ENCODE assay signal across 22 cellular contexts in the genomic region with DNA sequence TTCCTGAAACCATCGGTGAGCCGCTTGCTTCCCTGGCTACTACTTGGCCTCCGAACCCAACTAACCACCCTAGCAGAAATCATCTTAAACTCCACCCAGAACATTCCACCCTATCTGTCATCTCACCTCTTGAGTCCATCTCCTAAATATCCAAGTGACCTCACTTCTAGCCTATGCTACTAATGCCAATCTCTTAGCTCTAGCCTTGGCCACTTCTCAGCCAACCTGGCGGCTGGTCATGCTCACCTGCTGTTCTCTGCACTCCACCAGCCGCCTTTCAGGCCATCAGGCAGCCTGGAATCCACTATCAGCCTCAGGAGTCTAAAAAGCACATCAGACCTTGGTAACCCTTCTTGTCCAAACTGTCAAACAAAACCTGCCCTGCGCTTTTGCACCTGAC. TPM values are rescaled to one million over a fixed set of nuclear protein-coding genes. Genes with fewer than 3 reads are reported as not detected.
DNase-seq lines count a peak whose midpoint lies in the region; ATAC-seq, FAIRE-seq and TF ChIP-seq lines count a peak whose summit lies in the region.
"Had no signal": no experiment of that assay in that cellular context is flagged by ENCODE, and none has a peak within 500 bp of the region (broad histone marks: within the 10 kb centered on the region; RNA-seq: fewer than 3 reads in every experiment).

No MANE protein-coding gene starts in this region.

- no peak overlapping the region for H3K4me2 ChIP-seq in mammary epithelial cell (ENCODE audit: insufficient read depth, low read depth, low read length)
- H3K4me2 ChIP-seq: hepatocyte, neural progenitor cell had no signal

- H3K4me1 Mint-ChIP-seq in MCF 10A (ENCODE audit: insufficient read depth, unreplicated experiment) = peaks cover 12% of the 10 kb centered on the region
- peaks cover 54% of the 10 kb centered on the region for H3K4me1 Mint-ChIP-seq in activated CD4-positive, alpha-beta memory T cell treated with anti-CD3 and anti-CD28 coated beads for 36 hours (ENCODE audit: low read depth)
- H3K4me1 Mint-ChIP-seq in stimulated activated naive CD8-positive, alpha-beta T cell treated with anti-CD3 and anti-CD28 coated beads, Interleukin-15, amount 100 ng/mL, for 72 hours = peaks cover 55% of the 10 kb centered on the region

- H3K9me3 Mint-ChIP-seq in MCF 10A (ENCODE audit: unreplicated experiment) = no peaks in the 10 kb centered on the region
- H3K9me3 Mint-ChIP-seq in activated CD4-positive, alpha-beta memory T cell treated with anti-CD3 and anti-CD28 coated beads for 36 hours = no peaks in the 10 kb centered on the region
- no peaks in the 10 kb centered on the region for H3K9me3 Mint-ChIP-seq in stimulated activated naive CD8-positive, alpha-beta T cell treated with anti-CD3 and anti-CD28 coated beads, Interleukin-15, amount 100 ng/mL, for 72 hours
- H3K9me3 Mint-ChIP-seq: neural progenitor cell had no signal

- peak overlapping the region; percentile 21 for H3K27ac Mint-ChIP-seq in MCF 10A (ENCODE audit: low read depth, unreplicated experiment)
- peak overlapping the region; percentile 26 for H3K27ac Mint-ChIP-seq in activated CD4-positive, alpha-beta memory T cell treated with anti-CD3 and anti-CD28 coated beads for 36 hours
- peak overlapping the region; percentile 2 to 87 for H3K27ac Mint-ChIP-seq in stimulated activated naive CD8-positive, alpha-beta T cell treated with anti-CD3 and anti-CD28 coated beads, Interleukin-15, amount 100 ng/mL, for 72 hours
- H3K27ac Mint-ChIP-seq: neural progenitor cell had no signal

- intact Hi-C loops in MCF 10A (cut with micrococcal nuclease) = no loop called here
- intact Hi-C loops in mammary epithelial cell (cut with micrococcal nuclease) = no loop called here
- intact Hi-C loops in activated CD4-positive, alpha-beta memory T cell treated with anti-CD3 and anti-CD28 coated beads for 36 hours (cut with micrococcal nuclease) = no loop called here
- intact Hi-C loops in kidney (cut with DNase I) = no loop called here

- no peak overlapping the region for H3K9ac ChIP-seq in mammary epithelial cell (ENCODE audit: insufficient read depth, low read length)
- H3K9ac ChIP-seq in kidney (ENCODE audit: low read length in 2 of 2) = no peak overlapping the region
- H3K9ac ChIP-seq: neural progenitor cell had no signal

- CTCF ChIA-PET in MCF 10A (lab: Yijun Ruan, JAX) (no interaction called here), mammary epithelial cell (lab: Charles Lee; ENCODE audit: low non-redundant PET) (no interaction called here)
- CTCF ChIA-PET in activated CD4-positive, alpha-beta memory T cell treated with anti-CD3 and anti-CD28 coated beads for 36 hours (lab: Charles Lee) = no interaction called here

- peaks cover 59% of the 10 kb centered on the region for H3K36me3 Mint-ChIP-seq in MCF 10A (ENCODE audit: insufficient read depth, unreplicated experiment)
- H3K36me3 Mint-ChIP-seq in activated CD4-positive, alpha-beta memory T cell treated with anti-CD3 and anti-CD28 coated beads for 36 hours = peaks cover 63% of the 10 kb centered on the region

- H3K27me3 Mint-ChIP-seq in MCF 10A (ENCODE audit: insufficient read depth, unreplicated experiment) = no peaks in the 10 kb centered on the region
- no peaks in the 10 kb centered on the region for H3K27me3 Mint-ChIP-seq in activated CD4-positive, alpha-beta memory T cell treated with anti-CD3 and anti-CD28 coated beads for 36 hours
- no peaks in the 10 kb centered on the region for H3K27me3 Mint-ChIP-seq in stimulated activated naive CD8-positive, alpha-beta T cell treated with anti-CD3 and anti-CD28 coated beads, Interleukin-15, amount 100 ng/mL, for 72 hours

- ATAC-seq in stimulated activated naive CD8-positive, alpha-beta T cell treated with anti-CD3 and anti-CD28 coated beads, Interleukin-15, amount 100 ng/mL, for 72 hours = no peak
- no peak for ATAC-seq in HG02840 (IDR thresholded peaks at IDR 0.05; ENCODE audit: low FRiP score, unreplicated experiment)
- no peak for ATAC-seq in GM18511 (IDR thresholded peaks at IDR 0.05; ENCODE audit: unreplicated experiment)

- H3K36me3 ChIP-seq in mammary epithelial cell (ENCODE audit: insufficient read depth, low read length) (peaks cover 24% of the 10 kb centered on the region), kidney (ENCODE audit: control insufficient read depth in 1 of 2, insufficient read depth in 2 of 2, low read length in 2 of 2) (peaks cover 31 to 42% of the 10 kb centered on the region in 2 donors)
- H3K36me3 ChIP-seq: neural progenitor cell had no signal

- H2AFZ ChIP-seq in mammary epithelial cell (ENCODE audit: low read depth, low read length) = no peak overlapping the region
- H2AFZ ChIP-seq: hepatocyte, neural progenitor cell had no signal

- TF ChIP-seq CTCF in MCF 10A (IDR thresholded peaks at IDR 0.05; ENCODE audit: unreplicated experiment) (no peak), mammary epithelial cell (conservative IDR thresholded peaks at IDR 0.05 in 1 of 2, IDR thresholded peaks at IDR 0.05 in 1 of 2; ENCODE audit: extremely low read depth in 1 of 2, insufficient read depth in 1 of 2, low read depth in 1 of 2, low read length in 2 of 2) (no peak), kidney (IDR thresholded peaks at IDR 0.05; ENCODE audit: borderline replicate concordance, extremely low read depth, insufficient read depth) (no peak), GM10266 (IDR thresholded peaks at IDR 0.05; ENCODE audit: control insufficient read depth, insufficient read depth, low read depth, missing control alignments) (no peak)

- H3K27me3 ChIP-seq in mammary epithelial cell (ENCODE audit: insufficient read depth, low read length) = no peaks in the 10 kb centered on the region
- H3K27me3 ChIP-seq: hepatocyte, neural progenitor cell, tibial nerve had no signal

- dilution Hi-C loops in mammary epithelial cell (cut with HindIII; ENCODE audit: low sequenced_read_pairs) = no loop called here

- BruUV-seq in MCF 10A (replicated peaks; lab: Mats Ljungman, UMichigan) = no TSS peak
- BruUV-seq in mammary epithelial cell (replicated peaks; lab: Mats Ljungman, UMichigan) = no TSS peak

- no peaks in the 10 kb centered on the region for H4K20me1 ChIP-seq in mammary epithelial cell (ENCODE audit: insufficient read depth, low read length)

- POLR2A ChIA-PET in MCF 10A (lab: Yijun Ruan, JAX) = interaction anchor here (0.5 to 0.6 kb wide), 2 partner anchors 187 to 1670 kb away, joined by 3 to 5 read pairs; no protein-coding TSS in a partner anchor
- POLR2A ChIA-PET in activated CD4-positive, alpha-beta memory T cell treated with anti-CD3 and anti-CD28 coated beads for 36 hours (lab: Charles Lee) = interaction anchor here (1.6 kb wide), 1 partner anchor 9 kb away, joined by 4 read pairs; no protein-coding TSS in a partner anchor

- H3K9me3 ChIP-seq in mammary epithelial cell (replicated peaks; ENCODE audit: insufficient read depth, low read length) (no peaks in the 10 kb centered on the region), kidney (ENCODE audit: control insufficient read depth in 1 of 2, low read length in 2 of 2) (no peaks in the 10 kb centered on the region)
- H3K9me3 ChIP-seq: HAP-1, tibial nerve had no signal

- WGBS in mammary epithelial cell (ENCODE audit: low coverage, missing lambda C conversion rate) = 95% methylated on average over 6 of the region's 6 CpGs

- peaks cover 23% of the 10 kb centered on the region for H3K4me1 ChIP-seq in mammary epithelial cell (ENCODE audit: insufficient read depth, low read length)
- peaks cover 0 to 11% of the 10 kb centered on the region in 2 donors for H3K4me1 ChIP-seq in kidney (ENCODE audit: control insufficient read depth in 1 of 2, insufficient read depth in 1 of 2, low read depth in 1 of 2, low read length in 2 of 2)
- H3K4me1 ChIP-seq: HAP-1 had no signal

- FAIRE-seq in kidney (lab: Jason Lieb, UNC) = no peak

- H3K4me3 ChIP-seq in mammary epithelial cell (replicated peaks in 1 of 3; ENCODE audit: insufficient read depth in 1 of 3, low read depth in 2 of 3, low read length in 3 of 3) (no peak overlapping the region), kidney (ENCODE audit: low read length in 2 of 2) (no peak overlapping the region)
- H3K4me3 ChIP-seq: coronary artery, HAP-1, hepatocyte, neural progenitor cell, tibial nerve had no signal

- no peak overlapping the region for H3K4me3 Mint-ChIP-seq in MCF 10A (ENCODE audit: unreplicated experiment)
- no peak overlapping the region for H3K4me3 Mint-ChIP-seq in activated CD4-positive, alpha-beta memory T cell treated with anti-CD3 and anti-CD28 coated beads for 36 hours
- H3K4me3 Mint-ChIP-seq in stimulated activated naive CD8-positive, alpha-beta T cell treated with anti-CD3 and anti-CD28 coated beads, Interleukin-15, amount 100 ng/mL, for 72 hours = no peak overlapping the region
- H3K4me3 Mint-ChIP-seq: neural progenitor cell had no signal

- no peak overlapping the region for H3K27ac ChIP-seq in mammary epithelial cell (ENCODE audit: insufficient read depth, low read depth, low read length)
- H3K27ac ChIP-seq in kidney (ENCODE audit: low read depth in 2 of 2, low read length in 2 of 2) = no peak overlapping the region
- H3K27ac ChIP-seq: coronary artery, hepatocyte, neural progenitor cell, tibial nerve, VCaP had no signal

- H3K79me2 ChIP-seq in mammary epithelial cell (ENCODE audit: insufficient read depth, low read length) = no peaks in the 10 kb centered on the region
- H3K79me2 ChIP-seq: hepatocyte had no signal

- DNase-seq in MCF 10A (ENCODE audit: unreplicated experiment) (no peak), mammary epithelial cell (no peak), kidney (peak; percentile 12), GM10266 (ENCODE audit: extremely low spot score) (no peak)
- no peak for DNase-seq in activated CD4-positive, alpha-beta memory T cell treated with anti-CD3 and anti-CD28 coated beads for 36 hours
- DNase-seq in stimulated activated naive CD8-positive, alpha-beta T cell treated with anti-CD3 and anti-CD28 coated beads, Interleukin-15, amount 100 ng/mL, for 72 hours = no peak
- DNase-seq: activated gamma-delta T cell treated with Interleukin-2 at 50 U/mL for 16 hours; DND-41; islet precursor cell; KBM-7; NCI-H2029 treated with DMSO at 0.1 percent for 48 hours; NCI-H510A treated with DMSO at 0.1 percent for 48 hours; SHP77 treated with DMSO at 0.1 percent for 48 hours; stimulated activated CD4-positive, alpha-beta T cell treated with anti-CD3 and anti-CD28 coated beads, Interleukin-12 subunit alpha, Interleukin-12 subunit beta, amount 100 ng/mL, for 4 hours had no signal

- in situ Hi-C loops in mammary epithelial cell (cut with MboI; ENCODE audit: low sequenced_read_pairs in 2 of 2) = no loop called here

RNA-seq across cellular contexts. Expression of a gene that starts 11.9 kb away (rescaled TPM):
- total RNA-seq in MCF 10A (2022) = 32.8 and 38.5 TPM in 2 replicates
- total RNA-seq in mammary epithelial cell = 10 to 100 TPM; 25.8 to 35.7 TPM
- polyA plus RNA-seq in mammary epithelial cell = 18.2 TPM
- 10.1 TPM for polyA minus RNA-seq in mammary epithelial cell
- 100 to 1,000 TPM; 184 to 204 TPM for total RNA-seq in activated CD4-positive, alpha-beta memory T cell treated with anti-CD3 and anti-CD28 coated beads for 36 hours
- total RNA-seq in kidney = 59.7 TPM
- 25.3 TPM for polyA plus RNA-seq in kidney (ENCODE audit: insufficient read depth, low read depth, low replicate concordance)

RNA-seq across cellular contexts. Expression of a gene that starts 46.6 kb away (rescaled TPM):
- total RNA-seq in MCF 10A (2022) = 118 and 119 TPM in 2 replicates
- total RNA-seq in mammary epithelial cell = 10 to 100 TPM; 35.7 to 80.8 TPM
- polyA plus RNA-seq in mammary epithelial cell = 23.7 TPM
- 73.4 TPM for polyA minus RNA-seq in mammary epithelial cell
- total RNA-seq in activated CD4-positive, alpha-beta memory T cell treated with anti-CD3 and anti-CD28 coated beads for 36 hours = 10 to 100 TPM; 71.2 to 74.3 TPM
- total RNA-seq in kidney = 66.2 TPM
- 17.0 TPM for polyA plus RNA-seq in kidney (ENCODE audit: insufficient read depth, low read depth, low replicate concordance)
